8 cellular contexts compared by ENCODE assay signal in genomic region chr22:50245214-50246072, GRCh38. TPM values are rescaled to one million over a fixed set of nuclear protein-coding genes. Genes with fewer than 3 reads are reported as not detected.
DNase-seq lines count a peak whose midpoint lies in the region; ATAC-seq and TF ChIP-seq lines count a peak whose summit lies in the region.

No MANE protein-coding gene starts in this region.

- H3K4me1 Mint-ChIP-seq in Caco-2 (ENCODE audit: low read depth, unreplicated experiment) (peaks cover 8% of the 10 kb centered on the region), memory B cell (peaks cover 30% of the 10 kb centered on the region)

- no peak for TF ChIP-seq POLR2A in vagina (IDR thresholded peaks at IDR 0.05)

- H3K27me3 Mint-ChIP-seq in Caco-2 (ENCODE audit: insufficient read depth, unreplicated experiment), result no peaks in the 10 kb centered on the region
- H3K27me3 Mint-ChIP-seq in memory B cell, result no peaks in the 10 kb centered on the region

- DNase-seq in Caco-2 (no peak), LNCaP clone FGC (ENCODE audit: low read depth) (no peak), cardiac fibroblast (ENCODE audit: low read depth in 2 of 2) (no peak), memory B cell (ENCODE audit: low spot score in 2 of 2) (no peak), vagina (ENCODE audit: extremely low spot score in 2 of 2) (no peak), DMS79 (lab: John Stamatoyannopoulos, UW) (no peak), NCI-H524 (lab: John Stamatoyannopoulos, UW) (no peak), GF-D8 (lab: John Stamatoyannopoulos, UW) (no peak)

- H3K36me3 Mint-ChIP-seq in Caco-2 (ENCODE audit: insufficient read depth, unreplicated experiment), result peaks cover 56% of the 10 kb centered on the region
- peaks cover 4% of the 10 kb centered on the region for H3K36me3 Mint-ChIP-seq in memory B cell

- H3K27me3 ChIP-seq in Caco-2 (replicated peaks; ENCODE audit: control insufficient read depth, insufficient read depth, low read length) (no peaks in the 10 kb centered on the region), vagina (no peaks in the 10 kb centered on the region)

- no TSS peak for BruUV-seq in Caco-2 (replicated peaks; lab: Mats Ljungman, UMichigan)

- POLR2A ChIA-PET in Caco-2 (lab: Charles Lee), result no interaction called here

- peak; percentile 23 for ATAC-seq in memory B cell (ENCODE audit: low read depth)

- peak overlapping the region; percentile 58 for H3K4me3 ChIP-seq in Caco-2 (ENCODE audit: low read depth, low read length)
- peak overlapping the region; percentile 69 for H3K4me3 ChIP-seq in LNCaP clone FGC (ENCODE audit: low read depth, low read length)
- H3K4me3 ChIP-seq in cardiac fibroblast (replicated peaks in 1 of 2; ENCODE audit: low read depth in 2 of 2, low read length in 2 of 2), result peak overlapping the region; percentile 99
- H3K4me3 ChIP-seq in vagina, result peak overlapping the region; percentile 62 to 76

- no peaks in the 10 kb centered on the region for H3K9me3 ChIP-seq in Caco-2
- no peaks in the 10 kb centered on the region for H3K9me3 ChIP-seq in vagina

- H3K9me3 Mint-ChIP-seq in Caco-2 (ENCODE audit: unreplicated experiment), result no peaks in the 10 kb centered on the region
- no peaks in the 10 kb centered on the region for H3K9me3 Mint-ChIP-seq in memory B cell

- peak overlapping the region; percentile 87 for H3K27ac Mint-ChIP-seq in Caco-2 (ENCODE audit: unreplicated experiment)
- peak overlapping the region; percentile 96 for H3K27ac Mint-ChIP-seq in memory B cell

- TF ChIP-seq CTCF in Caco-2 (IDR thresholded peaks at IDR 0.05; ENCODE audit: insufficient read depth in 1 of 2, low read depth in 1 of 2, low read length in 1 of 2, severe bottlenecking in 1 of 2, unreplicated experiment in 1 of 2), result no peak
- no peak for TF ChIP-seq CTCF in LNCaP clone FGC (IDR thresholded peaks at IDR 0.05; ENCODE audit: control insufficient read depth, extremely low read depth, insufficient read depth)
- no peak for TF ChIP-seq CTCF in cardiac fibroblast (IDR thresholded peaks at IDR 0.05; ENCODE audit: low read depth, low read length)
- TF ChIP-seq CTCF in vagina (IDR thresholded peaks at IDR 0.05), result peak in 1 of 3 experiments; percentile 7

- peak overlapping the region; percentile 76 for H3K4me3 Mint-ChIP-seq in Caco-2 (ENCODE audit: unreplicated experiment)
- peak overlapping the region; percentile 98 for H3K4me3 Mint-ChIP-seq in memory B cell

- H3K36me3 ChIP-seq in Caco-2 (ENCODE audit: control insufficient read depth, insufficient read depth, low read length) (peaks cover 9% of the 10 kb centered on the region; the same call in 1 of the 2 replicates), vagina (peaks cover 0 to 10% of the 10 kb centered on the region in 2 donors)

- intact Hi-C loops in Caco-2 (cut with micrococcal nuclease; ENCODE audit: unreplicated experiment), result no loop called here
- intact Hi-C loops in vagina (cut with DNase I), result no loop called here

- H3K4me1 ChIP-seq in Caco-2 (peaks cover 17% of the 10 kb centered on the region), vagina (peaks cover 82% of the 10 kb centered on the region)

- H3K27ac ChIP-seq in vagina, result peak overlapping the region; percentile 85

- CTCF ChIA-PET in Caco-2 (lab: Charles Lee), result interaction anchor here (0.5 to 2.5 kb wide), 3 partner anchors 50 to 97 kb away, joined by 3 to 8 read pairs (median 3); no protein-coding TSS in a partner anchor

RNA-seq across cellular contexts. Expression of gene TUBGCP6, which starts 0.6 kb away (rescaled TPM):
- total RNA-seq in Caco-2 (2022), result 29.3 and 34.2 TPM in 2 replicates
- total RNA-seq in vagina, result 45.4 TPM

RNA-seq across cellular contexts. Expression of gene HDAC10, which starts 5.6 kb away (rescaled TPM):
- total RNA-seq in Caco-2 (2022) (61.3 and 63.5 TPM in 2 replicates), vagina (29.2 TPM)

RNA-seq across cellular contexts. Expression of gene MAPK12, which starts 16.0 kb away (rescaled TPM):
- total RNA-seq in Caco-2 (2022) (35.6 and 37.4 TPM in 2 replicates), vagina (15.0 TPM)

RNA-seq across cellular contexts. Expression of gene MAPK11, which starts 24.7 kb away (rescaled TPM):
- total RNA-seq in Caco-2 (2022) (1.3 and 1.4 TPM in 2 replicates), vagina (7.4 TPM)

RNA-seq across cellular contexts. Expression of gene SELENOO, which starts 44.6 kb away (rescaled TPM):
- total RNA-seq in Caco-2 (2022), result 29.3 and 29.5 TPM in 2 replicates
- total RNA-seq in vagina, result 39.0 TPM
